8 cellular contexts compared by ENCODE assay signal in the genomic region with DNA sequence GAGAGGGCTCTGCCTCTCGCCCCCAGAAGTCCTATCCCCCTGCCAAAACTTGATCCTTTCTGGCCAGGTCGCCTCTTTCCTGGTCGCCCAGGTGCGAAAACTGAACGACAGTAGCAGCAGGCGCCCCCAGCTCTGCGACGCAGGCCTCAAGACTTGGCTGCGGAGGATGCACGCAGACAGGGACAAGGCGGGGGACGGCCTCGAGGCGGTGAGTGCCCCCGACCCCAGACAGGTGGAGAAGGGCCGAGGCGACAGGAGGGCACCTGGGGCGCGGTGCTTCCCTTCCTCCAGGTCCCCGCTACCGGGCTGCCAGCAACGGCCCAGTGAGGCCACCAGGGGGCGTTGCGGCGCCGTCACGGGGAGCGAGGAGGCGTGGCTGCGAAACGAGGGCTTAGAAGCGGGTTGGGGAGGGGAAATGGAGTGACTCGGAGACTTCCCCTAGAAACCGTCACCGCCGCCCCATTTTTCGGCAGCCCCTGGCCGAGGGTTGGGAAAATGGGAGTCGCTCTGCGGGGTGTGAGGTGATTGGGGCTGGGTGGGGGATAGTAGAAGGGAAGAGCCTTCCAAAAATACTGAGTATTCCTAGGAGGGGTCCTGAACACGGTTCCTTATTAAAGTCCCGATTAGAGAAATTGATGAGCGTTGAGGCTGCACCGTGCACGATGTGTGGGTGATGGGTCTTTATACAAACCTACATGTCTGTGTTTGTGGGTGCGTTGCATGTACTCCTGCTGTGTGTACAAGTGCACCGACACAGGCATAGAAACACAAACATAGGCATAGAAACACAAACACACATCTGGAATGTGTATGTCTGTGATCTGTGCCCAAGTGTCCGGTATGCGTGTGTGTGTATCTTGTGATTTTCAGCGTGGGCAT. TPM values are rescaled to one million over a fixed set of nuclear protein-coding genes. Genes with fewer than 3 reads are reported as not detected.
A peak's percentile ranks its signal among the peaks of the same experiment; 100 is the strongest.
DNase-seq lines count a peak whose midpoint lies in the region; ATAC-seq lines count a peak whose summit lies in the region.

No MANE protein-coding gene starts in this region.

- H3K9me3 Mint-ChIP-seq in T-cell = no peaks in the 10 kb centered on the region
- no peaks in the 10 kb centered on the region for H3K9me3 Mint-ChIP-seq in activated naive CD8-positive, alpha-beta T cell treated with anti-CD3 and anti-CD28 coated beads, Interleukin-2, amount 50 U/mL, for 24 hours

- H3K27ac ChIP-seq in right cardiac atrium (ENCODE audit: low read length) = no peak overlapping the region

- intact Hi-C loops in right cardiac atrium (cut with DNase I) = loop anchor here in 3 of 4 donors (2.0 to 5.0 kb wide), 6 partner anchors 81 to 251 kb away; no protein-coding TSS in a partner anchor

- H3K27me3 ChIP-seq in right cardiac atrium (ENCODE audit: control insufficient read depth, insufficient read depth) = no peaks in the 10 kb centered on the region

- no peaks in the 10 kb centered on the region for H3K36me3 Mint-ChIP-seq in T-cell
- H3K36me3 Mint-ChIP-seq in activated naive CD8-positive, alpha-beta T cell treated with anti-CD3 and anti-CD28 coated beads, Interleukin-2, amount 50 U/mL, for 24 hours (ENCODE audit: low read depth) = no peaks in the 10 kb centered on the region

- DNase-seq in GF-D8 (lab: John Stamatoyannopoulos, UW) (peak; percentile 31), NCI-H1417 treated with DMSO at 0.1 percent for 48 hours (lab: John Stamatoyannopoulos, UW) (peak; percentile 18), T-cell (peak; percentile 72 to 93 (median 87)), right cardiac atrium (peak; percentile 73 to 88 (median 84)), retina (peak; percentile 88)
- DNase-seq in activated naive CD8-positive, alpha-beta T cell treated with anti-CD3 and anti-CD28 coated beads, Interleukin-2, amount 50 U/mL, for 24 hours = peak; percentile 91

- H3K27ac Mint-ChIP-seq in T-cell = no peak overlapping the region
- H3K27ac Mint-ChIP-seq in activated naive CD8-positive, alpha-beta T cell treated with anti-CD3 and anti-CD28 coated beads, Interleukin-2, amount 50 U/mL, for 24 hours = peak overlapping the region; percentile 41

- CTCF ChIA-PET in T-cell (lab: Charles Lee) = interaction anchor here in 1 of 2 donors (0.9 kb wide), 1 partner anchor 105 kb away, joined by 3 read pairs; no protein-coding TSS in a partner anchor

- ATAC-seq in HG02623 (IDR thresholded peaks at IDR 0.05; ENCODE audit: unreplicated experiment) = peak; percentile 61
- ATAC-seq in T-cell (replicated peaks in 1 of 4) = peak; percentile 98 to 99 (median 99)
- peak; percentile 82 for ATAC-seq in activated naive CD8-positive, alpha-beta T cell treated with anti-CD3 and anti-CD28 coated beads, Interleukin-2, amount 50 U/mL, for 24 hours
- peak; percentile 83 to 90 for ATAC-seq in right cardiac atrium
- ATAC-seq in HG02938 (IDR thresholded peaks at IDR 0.05; ENCODE audit: unreplicated experiment) = no peak

- WGBS in right cardiac atrium = 5% methylated on average over 50 of the region's 50 CpGs

- peaks cover 6 to 10% (median 9%) of the 10 kb centered on the region in 3 donors for H3K4me1 Mint-ChIP-seq in T-cell
- H3K4me1 Mint-ChIP-seq in activated naive CD8-positive, alpha-beta T cell treated with anti-CD3 and anti-CD28 coated beads, Interleukin-2, amount 50 U/mL, for 24 hours = peaks cover 12% of the 10 kb centered on the region

- H3K4me3 ChIP-seq in right cardiac atrium (ENCODE audit: low read length) = no peak overlapping the region

- peak overlapping the region; percentile 58 to 77 (median 69) for H3K4me3 Mint-ChIP-seq in T-cell
- H3K4me3 Mint-ChIP-seq in activated naive CD8-positive, alpha-beta T cell treated with anti-CD3 and anti-CD28 coated beads, Interleukin-2, amount 50 U/mL, for 24 hours = peak overlapping the region; percentile 59

- no peaks in the 10 kb centered on the region for H3K4me1 ChIP-seq in right cardiac atrium (ENCODE audit: control insufficient read depth, insufficient read depth, low read length)

- POLR2A ChIA-PET in T-cell (lab: Charles Lee) = no interaction called here

- no peaks in the 10 kb centered on the region for H3K9me3 ChIP-seq in right cardiac atrium (ENCODE audit: control insufficient read depth, low read length)

- H3K27me3 Mint-ChIP-seq in T-cell = peaks cover 30 to 53% of the 10 kb centered on the region in 2 donors
- peaks cover 46% of the 10 kb centered on the region for H3K27me3 Mint-ChIP-seq in activated naive CD8-positive, alpha-beta T cell treated with anti-CD3 and anti-CD28 coated beads, Interleukin-2, amount 50 U/mL, for 24 hours

RNA-seq across cellular contexts. Expression of a gene that starts 44.6 kb away (rescaled TPM):
- total RNA-seq in T-cell (under 1 TPM in 1 of 5 donors, not detected in 4; 0.28 TPM), right cardiac atrium (not detected)
- polyA plus RNA-seq in right cardiac atrium = not detected

Comparison
In these comparisons a context has a peak if more than half of its experiments do, and no peak if none do; other contexts are left out.
1. DNase-seq: peak in every context shown above with its lines; median percentile 91 in activated naive CD8-positive, alpha-beta T cell treated with anti-CD3 and anti-CD28 coated beads, Interleukin-2, amount 50 U/mL, for 24 hours; 88 in retina; 87 in T-cell; 84 in right cardiac atrium; 31 in GF-D8; 18 in NCI-H1417 treated with DMSO at 0.1 percent for 48 hours.